In the genomic region with DNA sequence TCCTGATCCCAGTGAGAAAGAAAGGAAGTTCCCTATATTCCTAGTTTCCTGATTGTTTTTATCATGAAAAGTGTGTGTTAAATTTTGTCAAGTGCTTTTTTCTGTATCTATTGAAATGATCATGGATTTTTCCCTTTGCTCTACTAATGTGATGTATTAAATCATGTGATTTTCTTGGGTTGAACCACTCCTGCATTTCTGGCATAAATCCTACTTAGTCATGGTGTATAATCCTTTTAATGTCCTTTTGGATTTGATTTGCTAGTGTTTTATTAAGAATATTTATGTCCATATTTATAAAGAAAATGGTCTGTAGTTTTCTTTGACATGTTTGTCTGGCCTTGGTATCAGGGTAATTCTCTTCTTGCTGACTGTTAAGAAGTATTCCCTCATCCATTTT, we compare ENCODE assay signal across 23 cellular contexts.
DNase-seq lines count a peak whose midpoint lies in the region; ATAC-seq and TF ChIP-seq lines count a peak whose summit lies in the region.
"Had no signal": no experiment of that assay in that cellular context is flagged by ENCODE, and none has a peak within 500 bp of the region (broad histone marks: within the 10 kb centered on the region; RNA-seq: fewer than 3 reads in every experiment).

No MANE protein-coding gene starts in this region.

- H3K4me1 Mint-ChIP-seq in HFFc6 (ENCODE audit: low read depth) = no peaks in the 10 kb centered on the region; the same call in 1 of the 2 replicates
- H3K4me1 Mint-ChIP-seq: CD14-positive monocyte; CD4-positive, alpha-beta memory T cell; CD4-positive, CD25-positive, alpha-beta regulatory T cell; CD8-positive, alpha-beta memory T cell had no signal

- H3K27ac Mint-ChIP-seq in HFFc6 = no peak overlapping the region
- H3K27ac Mint-ChIP-seq: CD14-positive monocyte; CD4-positive, CD25-positive, alpha-beta regulatory T cell; CD8-positive, alpha-beta memory T cell had no signal

- H3K27me3 Mint-ChIP-seq in HFFc6 (ENCODE audit: insufficient read depth) = peaks cover 9% of the 10 kb centered on the region

- H3K4me3 Mint-ChIP-seq in HFFc6 = no peak overlapping the region
- H3K4me3 Mint-ChIP-seq: CD4-positive, alpha-beta memory T cell; CD4-positive, CD25-positive, alpha-beta regulatory T cell; CD8-positive, alpha-beta memory T cell had no signal

- H3K9me3 Mint-ChIP-seq in HFFc6 = peaks cover 19% of the 10 kb centered on the region

- DNase-seq in fibroblast of mammary gland (ENCODE audit: low read depth) (peak; percentile 27), retinal pigment epithelial cell (ENCODE audit: low read depth) (peak; percentile 59), NCI-H1436 (lab: John Stamatoyannopoulos, UW) (no peak), HFFc6 (no peak)
- DNase-seq: 8988T; ACHN; BE2C; C1 segment of cervical spinal cord; CD4-positive, alpha-beta memory T cell; CD4-positive, CD25-positive, alpha-beta regulatory T cell; CD8-positive, alpha-beta memory T cell; COR-L47; DMS 273 treated with DMSO at 0.1 percent for 48 hours; DMS153; DMS53; DMS79; DND-41; EL; GDM1 had no signal

- TF ChIP-seq CTCF in fibroblast of mammary gland (conservative IDR thresholded peaks at IDR 0.05; ENCODE audit: control insufficient read depth, insufficient read depth, low read depth, low read length) = no peak
- no peak for TF ChIP-seq CTCF in retinal pigment epithelial cell (conservative IDR thresholded peaks at IDR 0.05; ENCODE audit: low read depth, low read length)
- no peak for TF ChIP-seq CTCF in HFFc6 (IDR thresholded peaks at IDR 0.05)

- no peak overlapping the region for H3K4me3 ChIP-seq in fibroblast of mammary gland (ENCODE audit: control insufficient read depth, low read depth, low read length)
- no peak overlapping the region for H3K4me3 ChIP-seq in retinal pigment epithelial cell (ENCODE audit: low read length)
- H3K4me3 ChIP-seq: BLaER1, GM12878 had no signal

- H3K36me3 Mint-ChIP-seq in HFFc6 (ENCODE audit: low read depth) = peaks cover 14% of the 10 kb centered on the region
- H3K36me3 Mint-ChIP-seq: CD14-positive monocyte; CD4-positive, CD25-positive, alpha-beta regulatory T cell had no signal

- no peak for ATAC-seq in HG02852 (IDR thresholded peaks at IDR 0.05; ENCODE audit: unreplicated experiment)
- ATAC-seq: GM12878 had no signal

Comparison
In these comparisons a context has a peak if more than half of its experiments do, and no peak if none do; other contexts are left out.
1. DNase-seq: peak in fibroblast of mammary gland (single experiment) and retinal pigment epithelial cell (single experiment); none in NCI-H1436 (single experiment) and HFFc6 (single experiment).